7 cellular contexts compared by ENCODE assay signal in the genomic region with DNA sequence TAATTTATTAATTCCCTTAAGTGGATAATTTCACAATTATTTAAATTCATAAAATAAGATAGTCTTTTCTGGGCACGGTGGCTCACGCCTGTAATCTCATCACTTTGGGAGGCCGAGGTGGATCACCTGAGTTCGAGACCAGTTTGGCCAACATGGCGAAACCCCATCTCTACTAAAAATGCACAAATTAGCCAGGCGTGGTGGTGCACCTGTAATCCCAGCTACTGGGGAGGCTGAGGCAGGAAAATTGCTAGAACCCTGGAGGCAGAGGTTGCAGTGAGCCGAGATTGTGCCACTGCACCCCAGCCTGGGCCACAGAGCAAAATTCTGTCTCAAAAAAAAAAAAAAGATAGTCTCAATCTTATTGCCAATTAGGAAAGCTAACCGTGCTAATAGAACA. TPM values are rescaled to one million over a fixed set of nuclear protein-coding genes. Genes with fewer than 3 reads are reported as not detected.
DNase-seq lines count a peak whose midpoint lies in the region; ATAC-seq, FAIRE-seq and TF ChIP-seq lines count a peak whose summit lies in the region.
"Not testable (repeated sequence)": the region's sequence is repeated elsewhere in the genome, so short reads cannot be mapped to it uniquely, and the experiment has no call there.

No MANE protein-coding gene starts in this region.

- not testable (repeated sequence) for BruUV-seq in HCT116 (replicated peaks; lab: Mats Ljungman, UMichigan); OCI-LY7 (replicated peaks; lab: Mats Ljungman, UMichigan)

- not testable (repeated sequence) for H4K8ac ChIP-seq in H1 (ENCODE audit: extremely low read depth, insufficient read depth, low read length)

- CTCF ChIA-PET in CD8-positive, alpha-beta memory T cell (lab: Charles Lee), result interaction anchor here (0.9 to 1.9 kb wide), 3 partner anchors 16 to 55 kb away, joined by 3 to 6 read pairs (median 6); no protein-coding TSS in a partner anchor
- CTCF ChIA-PET in HCT116 (lab: Charles Lee); OCI-LY7 (lab: Charles Lee; ENCODE audit: unreplicated experiment): not testable (repeated sequence)
- CTCF ChIA-PET in H1 (lab: Charles Lee; ENCODE audit: partially characterized antibody), result interaction anchor here (1.4 to 1.7 kb wide), 2 partner anchors 21 to 92 kb away, joined by 4 to 6 read pairs; a partner anchor contains a TSS

- FAIRE-seq in H1 (lab: Jason Lieb, UNC), result not testable (repeated sequence)

- not testable (repeated sequence) for H3K23me2 ChIP-seq in H1 (ENCODE audit: low read depth, low read length)

- not testable (repeated sequence) for H3K23ac ChIP-seq in H1 (ENCODE audit: insufficient read length)

- H3K4me1 Mint-ChIP-seq in CD8-positive, alpha-beta memory T cell, result peaks cover 14 to 21% (median 20%) of the 10 kb centered on the region in 3 donors
- H3K4me1 Mint-ChIP-seq in activated CD4-positive, alpha-beta T cell treated with anti-CD3 and anti-CD28 coated beads, Interleukin-2, amount 10 ng/mL, durations not matched to agents 24 days and 14 days, result peaks cover 41% of the 10 kb centered on the region

- not testable (repeated sequence) for TF ChIP-seq RAD21 in HCT116 (IDR thresholded peaks at IDR 0.05; ENCODE audit: low read depth); H1 (IDR thresholded peaks at IDR 0.05 in 1 of 2, conservative IDR thresholded peaks at IDR 0.05 in 1 of 2; ENCODE audit: low read depth in 2 of 2, low read length in 2 of 2)

- not testable (repeated sequence) for H3K4me3 Mint-ChIP-seq in CD8-positive, alpha-beta memory T cell; activated CD4-positive, alpha-beta T cell treated with anti-CD3 and anti-CD28 coated beads, Interleukin-2, amount 10 ng/mL, durations not matched to agents 24 days and 14 days

- not testable (repeated sequence) for H2BK120ac ChIP-seq in H1 (replicated peaks; ENCODE audit: low read depth, low read length)

- not testable (repeated sequence) for H2AK5ac ChIP-seq in H1 (ENCODE audit: low read depth, low read length)

- H3K18ac ChIP-seq in H1 (ENCODE audit: extremely low read depth, low read length), result 0 out of 2 replicates have a peak overlapping the region, but pooled peaks have one; percentile 27

- not testable (repeated sequence) for H2AFZ ChIP-seq in HCT116 (ENCODE audit: low read depth, low read length, poor library complexity, severe bottlenecking); H1 (ENCODE audit: low read length)
- H2AFZ ChIP-seq in OCI-LY7 (ENCODE audit: low read length), result 0 out of 2 replicates have a peak overlapping the region, but pooled peaks have one; percentile 28

- not testable (repeated sequence) for H3K9me3 ChIP-seq in CD8-positive, alpha-beta memory T cell (ENCODE audit: low read length); HCT116 (ENCODE audit: control insufficient read depth in 1 of 2, insufficient read depth in 1 of 2, low read depth in 1 of 2, low read length in 2 of 2); OCI-LY7 (ENCODE audit: low read length); H1 (ENCODE audit: insufficient read depth in 2 of 2, low read depth in 1 of 2, low read length in 1 of 2); right lobe of liver

- intact Hi-C loops in HCT116 (cut with micrococcal nuclease); right lobe of liver (cut with DNase I): not testable (repeated sequence)
- intact Hi-C loops in OCI-LY7 (cut with micrococcal nuclease; ENCODE audit: unreplicated experiment), result loop anchor here (5.0 to 10.0 kb wide), 3 partner anchors 735 to 1772 kb away; a partner anchor contains a TSS
- intact Hi-C loops in activated CD4-positive, alpha-beta T cell treated with anti-CD3 and anti-CD28 coated beads, Interleukin-2, amount 10 ng/mL, durations not matched to agents 24 days and 14 days (cut with micrococcal nuclease), result loop anchor here (5.0 to 10.0 kb wide), 3 partner anchors 152 to 1772 kb away; a partner anchor contains a TSS

- H3K4ac ChIP-seq in H1 (replicated peaks; ENCODE audit: insufficient read length, low read depth, low read length), result not testable (repeated sequence)

- H3K27me3 Mint-ChIP-seq in CD8-positive, alpha-beta memory T cell; activated CD4-positive, alpha-beta T cell treated with anti-CD3 and anti-CD28 coated beads, Interleukin-2, amount 10 ng/mL, durations not matched to agents 24 days and 14 days: not testable (repeated sequence)

- H3K27ac Mint-ChIP-seq in CD8-positive, alpha-beta memory T cell; activated CD4-positive, alpha-beta T cell treated with anti-CD3 and anti-CD28 coated beads, Interleukin-2, amount 10 ng/mL, durations not matched to agents 24 days and 14 days: not testable (repeated sequence)

- POLR2A ChIA-PET in CD8-positive, alpha-beta memory T cell (lab: Charles Lee), result interaction anchor here (1.1 to 2.8 kb wide), 3 partner anchors 14 to 36 kb away, joined by 3 to 18 read pairs (median 4); a partner anchor contains a TSS
- POLR2A ChIA-PET in HCT116 (lab: Charles Lee), result interaction anchor here (1.1 to 3.2 kb wide), 4 partner anchors 16 to 88 kb away, joined by 4 to 33 read pairs (median 16); a partner anchor contains a TSS
- POLR2A ChIA-PET in OCI-LY7 (lab: Charles Lee), result interaction anchor here (0.7 to 2.9 kb wide), 15 partner anchors 8 to 1752 kb away, joined by 3 to 19 read pairs (median 5); a partner anchor contains a TSS
- POLR2A ChIA-PET in H1 (lab: Charles Lee; ENCODE audit: partially characterized antibody), result interaction anchor here (0.6 to 3.2 kb wide), 13 partner anchors 14 to 1688 kb away, joined by 3 to 63 read pairs (median 4); a partner anchor contains a TSS

- not testable (repeated sequence) for H3K14ac ChIP-seq in H1 (ENCODE audit: insufficient read length)

- TF ChIP-seq POLR2A in HCT116 (IDR thresholded peaks at IDR 0.05; ENCODE audit: borderline replicate concordance, extremely low read depth, insufficient read depth, insufficient read length); H1 (IDR thresholded peaks at IDR 0.05; ENCODE audit: control extremely low read depth in 1 of 2, low read depth in 2 of 2, low read length in 2 of 2); right lobe of liver (IDR thresholded peaks at IDR 0.05): not testable (repeated sequence)

- RAD21 ChIA-PET in HCT116 (lab: Charles Lee; ENCODE audit: low non-redundant PET in 1 of 2, low total read pairs in 2 of 2, uncharacterized antibody in 2 of 2, unreplicated experiment in 2 of 2), result not testable (repeated sequence)

- not testable (repeated sequence) for H3K4me1 ChIP-seq in CD8-positive, alpha-beta memory T cell (ENCODE audit: insufficient read depth, low read length); H1 (replicated peaks in 1 of 4; ENCODE audit: control insufficient read depth in 3 of 4, insufficient read depth in 4 of 4, low read length in 3 of 4)
- H3K4me1 ChIP-seq in HCT116 (ENCODE audit: control insufficient read depth in 1 of 2, insufficient read depth in 2 of 2, low read length in 2 of 2) (peaks cover 42 to 51% of the 10 kb centered on the region in 2 experiments), OCI-LY7 (ENCODE audit: insufficient read depth, low read length, poor library complexity, severe bottlenecking) (peaks cover 48% of the 10 kb centered on the region), right lobe of liver (peaks cover 0 to 17% (median 5%) of the 10 kb centered on the region in 4 donors)

- H3K56ac ChIP-seq in H1 (replicated peaks; ENCODE audit: insufficient read length, low read depth, low read length), result not testable (repeated sequence)

- H4K20me1 ChIP-seq in HCT116 (ENCODE audit: insufficient read depth); OCI-LY7 (ENCODE audit: insufficient read depth, low read length); H1 (replicated peaks in 1 of 2; ENCODE audit: control insufficient read depth in 1 of 2, insufficient read depth in 2 of 2, low read length in 2 of 2): not testable (repeated sequence)

- not testable (repeated sequence) for TF ChIP-seq CTCF in HCT116 (IDR thresholded peaks at IDR 0.05 in 2 of 3, conservative IDR thresholded peaks at IDR 0.05 in 1 of 3; ENCODE audit: borderline replicate concordance in 1 of 3, insufficient read depth in 1 of 3, low read depth in 2 of 3, low read length in 2 of 3); OCI-LY7 (conservative IDR thresholded peaks at IDR 0.05; ENCODE audit: low read length); H1 (IDR thresholded peaks at IDR 0.05; ENCODE audit: control extremely low read depth in 1 of 3, insufficient read depth in 1 of 3, low read depth in 1 of 3, low read length in 3 of 3); right lobe of liver (IDR thresholded peaks at IDR 0.05)

- not testable (repeated sequence) for H2BK5ac ChIP-seq in H1 (ENCODE audit: low read depth, low read length)

- H3K27me3 ChIP-seq in CD8-positive, alpha-beta memory T cell (ENCODE audit: insufficient read depth, low read length, poor library complexity, severe bottlenecking); HCT116 (ENCODE audit: insufficient read depth, low read length); H1 (replicated peaks in 1 of 4; ENCODE audit: control insufficient read depth in 3 of 4, extremely low read depth in 1 of 4, insufficient read depth in 3 of 4, low read length in 3 of 4); right lobe of liver: not testable (repeated sequence)

- H3K36me3 Mint-ChIP-seq in CD8-positive, alpha-beta memory T cell, result peaks cover 0 to 23% (median 2%) of the 10 kb centered on the region in 3 donors
- H3K36me3 Mint-ChIP-seq in activated CD4-positive, alpha-beta T cell treated with anti-CD3 and anti-CD28 coated beads, Interleukin-2, amount 10 ng/mL, durations not matched to agents 24 days and 14 days (ENCODE audit: low read depth), result peaks cover 15% of the 10 kb centered on the region

- not testable (repeated sequence) for H3K4me3 ChIP-seq in CD8-positive, alpha-beta memory T cell (ENCODE audit: low read length); HCT116 (replicated peaks in 1 of 2; ENCODE audit: low read depth in 1 of 2, low read length in 2 of 2); OCI-LY7 (ENCODE audit: low read depth, low read length, poor library complexity, severe bottlenecking); H1 (ENCODE audit: extremely low read depth in 1 of 4, insufficient read depth in 2 of 4, low read depth in 3 of 4, low read length in 4 of 4)
- H3K4me3 ChIP-seq in right lobe of liver, result peak overlapping the region in 1 of 3 donors; percentile 3

- H2BK12ac ChIP-seq in H1 (ENCODE audit: low read depth, low read length), result not testable (repeated sequence)

- not testable (repeated sequence) for H3K36me3 ChIP-seq in CD8-positive, alpha-beta memory T cell (ENCODE audit: insufficient read depth, low read length); HCT116 (ENCODE audit: control insufficient read depth in 1 of 2, insufficient read depth in 2 of 2, low read length in 2 of 2); H1 (ENCODE audit: control insufficient read depth in 2 of 4, insufficient read depth in 4 of 4, low read length in 3 of 4); right lobe of liver
- H3K36me3 ChIP-seq in OCI-LY7 (ENCODE audit: insufficient read depth, low read length), result peaks cover 11% of the 10 kb centered on the region

- H3K9me2 ChIP-seq in HCT116 (ENCODE audit: insufficient read depth); OCI-LY7 (ENCODE audit: insufficient read depth, low read length): not testable (repeated sequence)

- H3K27ac ChIP-seq in CD8-positive, alpha-beta memory T cell (ENCODE audit: low read depth, low read length), result peak overlapping the region; percentile 97
- peak overlapping the region; percentile 99 for H3K27ac ChIP-seq in HCT116 (ENCODE audit: low read depth, low read length)
- peak overlapping the region; percentile 99 for H3K27ac ChIP-seq in OCI-LY7 (ENCODE audit: low read depth, low read length, poor library complexity, severe bottlenecking)
- H3K27ac ChIP-seq in H1 (ENCODE audit: low read depth, low read length), result not testable (repeated sequence)
- peak overlapping the region; percentile 87 to 97 (median 91) for H3K27ac ChIP-seq in right lobe of liver
- H3K27ac ChIP-seq in substantia nigra (ENCODE audit: low read depth, low read length, poor library complexity, severe bottlenecking), result peak overlapping the region; percentile 21

- not testable (repeated sequence) for H4K91ac ChIP-seq in H1 (replicated peaks; ENCODE audit: insufficient read length, low read length)

- peak overlapping the region; percentile 82 for H3K4me2 ChIP-seq in HCT116 (ENCODE audit: low read length)
- not testable (repeated sequence) for H3K4me2 ChIP-seq in OCI-LY7 (ENCODE audit: low read length); H1 (ENCODE audit: insufficient read depth in 1 of 2, low read depth in 2 of 2, low read length in 2 of 2)

- not testable (repeated sequence) for ATAC-seq in HCT116, right lobe of liver

- not testable (repeated sequence) for H3K79me2 ChIP-seq in HCT116 (ENCODE audit: insufficient read depth, low read length); OCI-LY7 (ENCODE audit: insufficient read depth, low read depth, low read length)
- peaks cover 0 to 11% of the 10 kb centered on the region in 2 experiments; a peak in 3 of 4 replicates for H3K79me2 ChIP-seq in H1 (ENCODE audit: control insufficient read depth in 1 of 2, insufficient read depth in 2 of 2, low read length in 2 of 2)

- 94% methylated on average over 8 of the region's 8 CpGs; no CpG with 5 or more reads in 1 of the 2 experiments for WGBS in H1 (ENCODE audit: extremely low coverage in 1 of 2, insufficient coverage in 1 of 2, insufficient read length in 1 of 2, insufficient replicate concordance in 2 of 2, low coverage in 1 of 2, low lambda C conversion rate in 2 of 2, missing lambda C conversion rate in 1 of 2), 2 experiments
- 81% methylated on average over 8 of the region's 8 CpGs for WGBS in right lobe of liver (ENCODE audit: insufficient coverage, low coverage, low lambda C conversion rate, missing lambda C conversion rate)

- DNase-seq in CD8-positive, alpha-beta memory T cell; HCT116 (ENCODE audit: low read depth, low spot score); OCI-LY7 (ENCODE audit: low spot score); H1 (ENCODE audit: low read depth in 1 of 2, low spot score in 2 of 2); right lobe of liver; substantia nigra (lab: John Stamatoyannopoulos, UW): not testable (repeated sequence)
- peak; percentile 51 for DNase-seq in activated CD4-positive, alpha-beta T cell treated with anti-CD3 and anti-CD28 coated beads, Interleukin-2, amount 10 ng/mL, durations not matched to agents 24 days and 14 days

- not testable (repeated sequence) for H2BK20ac ChIP-seq in H1 (ENCODE audit: low read length)

- H3K9me3 Mint-ChIP-seq in CD8-positive, alpha-beta memory T cell; activated CD4-positive, alpha-beta T cell treated with anti-CD3 and anti-CD28 coated beads, Interleukin-2, amount 10 ng/mL, durations not matched to agents 24 days and 14 days: not testable (repeated sequence)

- H3K79me1 ChIP-seq in H1 (ENCODE audit: low read depth, low read length), result not testable (repeated sequence)

- H3K9ac ChIP-seq in HCT116 (ENCODE audit: low read length), result peak overlapping the region; percentile 94
- not testable (repeated sequence) for H3K9ac ChIP-seq in H1 (replicated peaks in 1 of 4; ENCODE audit: extremely low read depth in 1 of 4, low read depth in 3 of 4, low read length in 3 of 4)

- not testable (repeated sequence) for H2BK15ac ChIP-seq in H1 (ENCODE audit: low read length)

- TF ChIP-seq EP300 in H1 (IDR thresholded peaks at IDR 0.05; ENCODE audit: borderline replicate concordance in 1 of 2, low read depth in 2 of 2, low read length in 2 of 2), result not testable (repeated sequence)

- not testable (repeated sequence) for H4K5ac ChIP-seq in H1 (ENCODE audit: insufficient read length, low read depth, low read length)

RNA-seq across cellular contexts. Expression of gene HFE, which starts 32.9 kb away (rescaled TPM):
- 1 to 10 TPM in 1 of 2 experiments, under 1 TPM in 1; 0.37 to 1.1 TPM for total RNA-seq in CD8-positive, alpha-beta memory T cell
- 4.8 TPM for polyA plus RNA-seq in CD8-positive, alpha-beta memory T cell
- 9.8 TPM for total RNA-seq in HCT116 (2021; ENCODE audit: unreplicated experiment)
- polyA plus RNA-seq in HCT116 (2012), result 12.0 and 13.4 TPM in 2 replicates
- 0.18 and 0.69 TPM in 2 replicates for total RNA-seq in OCI-LY7 (2014; rRNA removed; shearing (Covaris generic))
- total RNA-seq in OCI-LY7 (2022), result 0.57 and 0.72 TPM in 2 replicates
- 0.12 and 0.50 TPM in 2 replicates for total RNA-seq in activated CD4-positive, alpha-beta T cell treated with anti-CD3 and anti-CD28 coated beads, Interleukin-2, amount 10 ng/mL, durations not matched to agents 24 days and 14 days
- total RNA-seq in H1 (2021; fragmentation: NEBNext Ultra II Directional; extraction: Animal tissue kit (Norgen Biotek cat#: 25700)), result 1.6 and 2.0 TPM in 2 replicates
- 0.80 and 1.6 TPM in 2 replicates for polyA plus RNA-seq in H1 (2011; rRNA removed)
- 2.0 TPM for polyA plus RNA-seq in H1 (2011; cell fraction: cytosol; rRNA removed)
- 2.1 TPM for polyA plus RNA-seq in H1 (2011; cell fraction: nucleus; rRNA removed)
- polyA plus RNA-seq in H1 (2012, experiment 1 of 2), result 1.9 to 3.3 TPM (median 2.0 TPM) in 4 replicates
- polyA plus RNA-seq in H1 (2012, experiment 2 of 2), result 0.33 TPM
- 0.95 TPM for polyA plus RNA-seq in H1 (2013, experiment 1 of 2)
- polyA plus RNA-seq in H1 (2013, experiment 2 of 2), result 1.4 TPM
- 3.2 and 3.4 TPM in 2 replicates for polyA minus RNA-seq in H1 (2011; rRNA and poly(A)+ RNA removed)
- 1.5 TPM for polyA minus RNA-seq in H1 (2011; cell fraction: cytosol; rRNA and poly(A)+ RNA removed)
- 3.6 TPM for polyA minus RNA-seq in H1 (2011; cell fraction: nucleus; rRNA and poly(A)+ RNA removed)
- total RNA-seq in right lobe of liver, result 10 to 100 TPM in 5 of 6 experiments, 1 to 10 TPM in 1; 8.9 to 20.7 (median 15.8) TPM
